Comparison of ENCODE assay signal across 7 cellular contexts in genomic region chr18:55320399-55321255, GRCh38.
A peak's percentile ranks its signal among the peaks of the same experiment; 100 is the strongest.
DNase-seq lines count a peak whose midpoint lies in the region; ATAC-seq, FAIRE-seq and TF ChIP-seq lines count a peak whose summit lies in the region.

No MANE protein-coding gene starts in this region.

- H2BK5ac ChIP-seq in mesendoderm (ENCODE audit: low read length) = no peak overlapping the region

- no peaks in the 10 kb centered on the region for H3K9me1 ChIP-seq in keratinocyte (ENCODE audit: control insufficient read depth, extremely low read depth, insufficient read depth, low read length)

- TF ChIP-seq CTCF in HFF-Myc (IDR thresholded peaks at IDR 0.05; ENCODE audit: low read depth, low read length, missing control alignments) = no peak
- no peak for TF ChIP-seq CTCF in keratinocyte (optimal IDR thresholded peaks at IDR 0.05 in 1 of 3, IDR thresholded peaks at IDR 0.05 in 1 of 3, conservative IDR thresholded peaks at IDR 0.05 in 1 of 3; ENCODE audit: extremely low read depth in 1 of 3, insufficient read depth in 2 of 3, low read length in 3 of 3)
- no peak for TF ChIP-seq CTCF in thoracic aorta (IDR thresholded peaks at IDR 0.05)

- H3K36me3 ChIP-seq in SK-N-MC (ENCODE audit: insufficient read depth, low read length) (no peaks in the 10 kb centered on the region), keratinocyte (ENCODE audit: control insufficient read depth in 2 of 2, extremely low read depth in 1 of 2, insufficient read depth in 2 of 2, low read length in 2 of 2) (no peaks in the 10 kb centered on the region), thoracic aorta (no peaks in the 10 kb centered on the region), mesendoderm (ENCODE audit: control insufficient read depth, insufficient read depth, low read length) (no peaks in the 10 kb centered on the region)

- no peak overlapping the region for H2BK15ac ChIP-seq in mesendoderm (replicated peaks; ENCODE audit: low read depth)

- H3K18ac ChIP-seq in mesendoderm (ENCODE audit: low read length) = no peak overlapping the region

- H3K79me1 ChIP-seq in mesendoderm (ENCODE audit: low read length) = peaks cover 2% of the 10 kb centered on the region

- H3K4me2 ChIP-seq in keratinocyte (ENCODE audit: control insufficient read depth, extremely low read depth, insufficient read depth, low read depth, low read length) (peak overlapping the region; percentile 89), mesendoderm (ENCODE audit: low read length) (no peak overlapping the region)

- H3K4me1 ChIP-seq in keratinocyte (ENCODE audit: control insufficient read depth, extremely low read depth, insufficient read depth, low read length) = peaks cover 9% of the 10 kb centered on the region
- peaks cover 20 to 45% of the 10 kb centered on the region in 2 donors for H3K4me1 ChIP-seq in thoracic aorta (ENCODE audit: control insufficient read depth in 1 of 2, low read depth in 2 of 2)
- H3K4me1 ChIP-seq in mesendoderm (ENCODE audit: control insufficient read depth, low read depth, low read length) = no peaks in the 10 kb centered on the region

- dilution Hi-C loops in keratinocyte (cut with MboI; ENCODE audit: extremely low pct_ligation_motif_present, low sequenced_read_pairs) = no loop called here

- no peaks in the 10 kb centered on the region for H4K20me1 ChIP-seq in keratinocyte (ENCODE audit: control insufficient read depth, extremely low read depth, insufficient read depth, low read length)

- H3K9ac ChIP-seq in SK-N-MC (ENCODE audit: insufficient read length) (peak overlapping the region; percentile 79), keratinocyte (ENCODE audit: control insufficient read depth, extremely low read depth, insufficient read depth, low read length) (no peak overlapping the region), mesendoderm (ENCODE audit: low read length) (no peak overlapping the region)

- no peak for DNase-seq in HFF-Myc (ENCODE audit: extremely low read depth, low read depth)
- DNase-seq in SK-N-MC (ENCODE audit: low read depth, low spot score) = no peak
- DNase-seq in keratinocyte (ENCODE audit: low read depth, low spot score) = no peak
- DNase-seq in thoracic aorta (ENCODE audit: low spot score) = no peak
- no peak for DNase-seq in mesendoderm
- DNase-seq in NCI-H146 treated with DMSO at 0.1 percent for 48 hours (lab: John Stamatoyannopoulos, UW; ENCODE audit: unreplicated experiment) = no peak

- H2AK5ac ChIP-seq in mesendoderm (ENCODE audit: low read length) = no peak overlapping the region

- 100% methylated on average over 2 of the region's 9 CpGs for WGBS in mesendoderm (ENCODE audit: extremely low coverage, insufficient coverage, low lambda C conversion rate)

- ATAC-seq in thoracic aorta (ENCODE audit: insufficient number of reproducible peaks, low FRiP score, low read depth) = no peak
- ATAC-seq in GM21723 (IDR thresholded peaks at IDR 0.05; ENCODE audit: unreplicated experiment) = no peak

- H3K23ac ChIP-seq in mesendoderm (ENCODE audit: low read length) = no peak overlapping the region

- FAIRE-seq in keratinocyte (lab: Jason Lieb, UNC) = no peak

- H3K4me3 ChIP-seq in HFF-Myc (replicated peaks; ENCODE audit: low read depth, low read length) (peak overlapping the region; percentile 54), SK-N-MC (peak overlapping the region; percentile 85), keratinocyte (ENCODE audit: control insufficient read depth in 2 of 3, extremely low read depth in 1 of 3, insufficient read depth in 2 of 3, low read depth in 1 of 3, low read length in 3 of 3) (no peak overlapping the region), thoracic aorta (peak overlapping the region; percentile 79), mesendoderm (ENCODE audit: low read length) (no peak overlapping the region)

- H3K9me3 ChIP-seq in SK-N-MC (ENCODE audit: low read depth, low read length) (no peaks in the 10 kb centered on the region), keratinocyte (ENCODE audit: control insufficient read depth, low read depth, low read length) (no peaks in the 10 kb centered on the region), thoracic aorta (no peaks in the 10 kb centered on the region)

- H3K56ac ChIP-seq in mesendoderm (ENCODE audit: low read length) = no peak overlapping the region

- no peak overlapping the region for H3K4ac ChIP-seq in mesendoderm (ENCODE audit: low read depth, low read length)

- H2BK120ac ChIP-seq in mesendoderm (ENCODE audit: low read depth, low read length) = no peak overlapping the region

- H2AFZ ChIP-seq in keratinocyte (ENCODE audit: control insufficient read depth, low read length) = no peak overlapping the region

- H3K79me2 ChIP-seq in keratinocyte (ENCODE audit: control insufficient read depth, insufficient read depth, low read length) = no peaks in the 10 kb centered on the region
- H3K79me2 ChIP-seq in mesendoderm (ENCODE audit: control insufficient read depth, insufficient read depth, low read length) = no peaks in the 10 kb centered on the region

- peak overlapping the region; percentile 87 for H3K27ac ChIP-seq in SK-N-MC
- no peak overlapping the region for H3K27ac ChIP-seq in keratinocyte (ENCODE audit: control insufficient read depth, insufficient read depth, low read length)
- H3K27ac ChIP-seq in thoracic aorta = peak overlapping the region; percentile 93 to 95
- H3K27ac ChIP-seq in mesendoderm (ENCODE audit: low read depth, low read length) = no peak overlapping the region

- H3K27me3 ChIP-seq in keratinocyte (ENCODE audit: control insufficient read depth, extremely low read depth, insufficient read depth, low read length) = no peaks in the 10 kb centered on the region
- H3K27me3 ChIP-seq in thoracic aorta (replicated peaks; ENCODE audit: insufficient read depth) = no peaks in the 10 kb centered on the region
- no peaks in the 10 kb centered on the region for H3K27me3 ChIP-seq in mesendoderm (ENCODE audit: insufficient read depth, low read length, poor library complexity)

- H4K8ac ChIP-seq in mesendoderm (ENCODE audit: low read depth, low read length) = no peak overlapping the region

- H4K5ac ChIP-seq in mesendoderm (ENCODE audit: low read length) = no peak overlapping the region

Comparison
In these comparisons a context has a peak if more than half of its experiments do, and no peak if none do; other contexts are left out.
1. H3K4me3 ChIP-seq: peak in HFF-Myc (single experiment), SK-N-MC (single experiment) and thoracic aorta (single experiment); none in keratinocyte (0 of 3) and mesendoderm (single experiment).
2. H3K27ac ChIP-seq: peak in SK-N-MC (single experiment) and thoracic aorta (2 of 2); none in keratinocyte (single experiment) and mesendoderm (single experiment).